8 cellular contexts compared by ENCODE assay signal in genomic region chr12:51951199-51951842, GRCh38. TPM values are rescaled to one million over a fixed set of nuclear protein-coding genes. Genes with fewer than 3 reads are reported as not detected.
A peak's percentile ranks its signal among the peaks of the same experiment; 100 is the strongest.
DNase-seq lines count a peak whose midpoint lies in the region; ATAC-seq and TF ChIP-seq lines count a peak whose summit lies in the region.

TSS of gene ACVR1B (plus strand) at chr12:51951699. CDS start at chr12:51951744, 45 bp downstream.

- H3K4me1 ChIP-seq in right atrium auricular region = peaks cover 0 to 50% of the 10 kb centered on the region in 2 donors
- H3K4me1 ChIP-seq in psoas muscle = peaks cover 44% of the 10 kb centered on the region

- H3K27ac ChIP-seq in angular gyrus (ENCODE audit: low read depth, low read length) = peak within 1 kb of the TSS; percentile 85
- H3K27ac ChIP-seq in right atrium auricular region = peak within 1 kb of the TSS; percentile 89 to 93
- H3K27ac ChIP-seq in psoas muscle = peak within 1 kb of the TSS; percentile 97

- peak; percentile 72 for ATAC-seq in HG02840 (IDR thresholded peaks at IDR 0.05; ENCODE audit: low FRiP score, unreplicated experiment)
- peak; percentile 87 to 93 (median 88) for ATAC-seq in psoas muscle

- TF ChIP-seq CTCF in right atrium auricular region (IDR thresholded peaks at IDR 0.05) (peak in 1 of 2 donors; percentile 10), psoas muscle (IDR thresholded peaks at IDR 0.05) (no peak)

- H3K27me3 ChIP-seq in right atrium auricular region (no peaks in the 10 kb centered on the region), psoas muscle (ENCODE audit: insufficient read depth in 3 of 3, low read length in 2 of 3) (no peaks in the 10 kb centered on the region)

- H3K9me3 ChIP-seq in right atrium auricular region = no peaks in the 10 kb centered on the region
- no peaks in the 10 kb centered on the region for H3K9me3 ChIP-seq in psoas muscle

- peak within 1 kb of the TSS; percentile 52; the same call in 1 of the 2 replicates for H3K4me3 ChIP-seq in GM08714 (ENCODE audit: low read length)
- H3K4me3 ChIP-seq in right atrium auricular region = peak within 1 kb of the TSS; percentile 91 to 99
- H3K4me3 ChIP-seq in psoas muscle = peak within 1 kb of the TSS; percentile 99

- 0% methylated on average over 21 to 85 of the region's 86 CpGs for WGBS in psoas muscle, 3 donors

- no peaks in the 10 kb centered on the region for H3K36me3 ChIP-seq in right atrium auricular region
- no peaks in the 10 kb centered on the region for H3K36me3 ChIP-seq in psoas muscle (ENCODE audit: insufficient read depth in 1 of 2, low read depth in 1 of 2)

- peak; percentile 37 for DNase-seq in NCI-H187 treated with DMSO at 0.1 percent for 48 hours (lab: John Stamatoyannopoulos, UW)
- DNase-seq in T-helper 2 cell = peak; percentile 79 to 89 (median 84)
- DNase-seq in right atrium auricular region (ENCODE audit: low spot score) = peak; percentile 91
- peak; percentile 91 to 95 for DNase-seq in psoas muscle
- DNase-seq in ureter (ENCODE audit: low spot score) = peak; percentile 91

- intact Hi-C loops in psoas muscle (cut with DNase I) = no loop called here

RNA-seq across cellular contexts. Expression of gene ACVR1B, which starts in this region (rescaled TPM):
- total RNA-seq in right atrium auricular region = 10 to 100 TPM in 1 of 2 donors, 1 to 10 TPM in 1; 8.2 to 12.5 TPM
- 10 to 100 TPM; 10.5 to 16.6 (median 14.0) TPM for total RNA-seq in psoas muscle
- polyA plus RNA-seq in psoas muscle = 10 to 100 TPM in 1 of 3 donors, 1 to 10 TPM in 2; 5.8 to 14.9 (median 6.0) TPM
- 40.6 TPM for total RNA-seq in ureter

Comparison
In these comparisons a context has a peak if more than half of its experiments do, and no peak if none do; other contexts are left out.
1. Peak in every context shown above with its lines: DNase-seq, ATAC-seq, H3K4me3 ChIP-seq and H3K27ac ChIP-seq.
2. DNase-seq: peak in every context shown above with its lines; median percentile 93 in psoas muscle; 91 in right atrium auricular region; 91 in ureter; 84 in T-helper 2 cell; 37 in NCI-H187 treated with DMSO at 0.1 percent for 48 hours.